9 cellular contexts compared by ENCODE assay signal in the genomic region with DNA sequence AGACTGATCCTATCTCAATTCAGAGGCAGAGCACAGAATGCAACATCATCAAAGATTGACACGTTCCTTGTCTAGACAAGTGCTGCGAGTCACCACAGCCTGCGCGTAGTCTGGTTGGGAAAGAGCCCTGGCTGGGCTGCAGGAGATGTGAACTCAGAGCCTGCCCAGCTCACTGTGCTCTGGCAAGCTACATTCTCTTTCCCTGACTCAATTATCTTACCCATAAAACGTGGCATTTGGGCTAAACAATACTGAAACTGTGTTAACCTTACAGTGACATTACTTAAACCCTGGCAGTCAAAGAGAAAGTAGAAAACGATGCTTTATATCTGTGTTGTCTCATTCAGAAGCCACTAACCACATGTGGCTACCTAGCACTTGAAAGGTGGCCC. TPM values are rescaled to one million over a fixed set of nuclear protein-coding genes. Genes with fewer than 3 reads are reported as not detected.
DNase-seq lines count a peak whose midpoint lies in the region; ATAC-seq, FAIRE-seq and TF ChIP-seq lines count a peak whose summit lies in the region.
"Had no signal": no experiment of that assay in that cellular context is flagged by ENCODE, and none has a peak within 500 bp of the region (broad histone marks: within the 10 kb centered on the region; RNA-seq: fewer than 3 reads in every experiment).

No MANE protein-coding gene starts in this region.

- H3K4me2 ChIP-seq in neural progenitor cell (no peak overlapping the region), HepG2 (ENCODE audit: low read depth, low read length) (no peak overlapping the region)

- H3K4me1 ChIP-seq in ACC112 (ENCODE audit: control insufficient read depth, insufficient read depth, low read length, unreplicated experiment) (peaks cover 14% of the 10 kb centered on the region), neural progenitor cell (no peaks in the 10 kb centered on the region), upper lobe of right lung (no peaks in the 10 kb centered on the region), HepG2 (ENCODE audit: insufficient read depth, low read length) (no peaks in the 10 kb centered on the region)

- TF ChIP-seq EP300 in HepG2 (IDR thresholded peaks at IDR 0.05; ENCODE audit: low read depth in 2 of 2, low read length in 2 of 2): no peak
- no peak for TF ChIP-seq EP300 in HepG2 (CRISPR knock-in tag; IDR thresholded peaks at IDR 0.05; ENCODE audit: borderline replicate concordance)

- TF ChIP-seq POLR2A in HepG2 (IDR thresholded peaks at IDR 0.05; ENCODE audit: insufficient read depth in 1 of 2, low read depth in 2 of 2, low read length in 2 of 2): no peak

- no peak for FAIRE-seq in HepG2 (lab: Jason Lieb, UNC)

- no peak for ATAC-seq in upper lobe of right lung
- no peak for ATAC-seq in HepG2
- no peak for ATAC-seq in WTC11

- H3K36me3 Mint-ChIP-seq in neural progenitor cell (no peaks in the 10 kb centered on the region), WTC11 (no peaks in the 10 kb centered on the region)

- no peak for TF ChIP-seq RAD21 in HepG2 (CRISPR knock-in tag; IDR thresholded peaks at IDR 0.05)

- H3K9ac ChIP-seq in neural progenitor cell (no peak overlapping the region), HepG2 (ENCODE audit: insufficient read depth, low read depth, low read length) (no peak overlapping the region)

- H3K9me3 ChIP-seq in neural progenitor cell (ENCODE audit: low read depth) (no peaks in the 10 kb centered on the region), upper lobe of right lung (no peaks in the 10 kb centered on the region), HepG2 (ENCODE audit: low read length) (no peaks in the 10 kb centered on the region)
- H3K9me3 ChIP-seq: spleen had no signal

- H3K36me3 ChIP-seq in ACC112 (ENCODE audit: insufficient read depth, low read length): no peaks in the 10 kb centered on the region
- H3K36me3 ChIP-seq in neural progenitor cell: no peaks in the 10 kb centered on the region
- H3K36me3 ChIP-seq in upper lobe of right lung: no peaks in the 10 kb centered on the region
- no peaks in the 10 kb centered on the region for H3K36me3 ChIP-seq in HepG2 (replicated peaks in 1 of 2; ENCODE audit: control insufficient read depth in 1 of 2, insufficient read depth in 2 of 2, low read length in 2 of 2)
- H3K36me3 ChIP-seq: spleen had no signal

- no peak overlapping the region for H3K27ac Mint-ChIP-seq in neural progenitor cell
- H3K27ac Mint-ChIP-seq in WTC11: no peak overlapping the region

- BruUV-seq in HepG2 (replicated peaks; lab: Mats Ljungman, UMichigan): no TSS peak

- H3K27ac ChIP-seq in ACC112 (ENCODE audit: low read depth, low read length): peak overlapping the region; percentile 78
- H3K27ac ChIP-seq in neural progenitor cell: no peak overlapping the region
- no peak overlapping the region for H3K27ac ChIP-seq in upper lobe of right lung
- no peak overlapping the region for H3K27ac ChIP-seq in HepG2 (ENCODE audit: extremely low read length, insufficient read depth, low read length)
- H3K27ac ChIP-seq: spleen had no signal

- H4K20me1 ChIP-seq in neural progenitor cell (ENCODE audit: low read depth) (no peaks in the 10 kb centered on the region), HepG2 (ENCODE audit: insufficient read depth, low read length) (no peaks in the 10 kb centered on the region)

- CTCF ChIA-PET in HepG2 (lab: Yijun Ruan, JAX; ENCODE audit: low intra/inter-chr PET ratio, low total read pairs): no interaction called here
- CTCF ChIA-PET in WTC11 (lab: Charles Lee): interaction anchor here (1.2 kb wide), 1 partner anchor 186 kb away, joined by 6 read pairs; no protein-coding TSS in a partner anchor

- H3K9me3 Mint-ChIP-seq in neural progenitor cell (peaks cover 9% of the 10 kb centered on the region), WTC11 (no peaks in the 10 kb centered on the region; the same call in 1 of the 2 replicates)

- H3K27me3 ChIP-seq in ACC112 (ENCODE audit: insufficient read depth, low read length) (peaks cover 4% of the 10 kb centered on the region; the same call in 1 of the 2 replicates), neural progenitor cell (no peaks in the 10 kb centered on the region), upper lobe of right lung (no peaks in the 10 kb centered on the region), HepG2 (ENCODE audit: control insufficient read depth in 1 of 2, insufficient read depth in 2 of 2, low read length in 2 of 2) (peaks cover 0 to 13% of the 10 kb centered on the region in 2 experiments; a peak in 2 of 5 replicates)
- H3K27me3 ChIP-seq: spleen had no signal

- POLR2A ChIA-PET in HepG2 (lab: Yijun Ruan, JAX) (no interaction called here), WTC11 (lab: Charles Lee) (no interaction called here)

- no peaks in the 10 kb centered on the region for H3F3A ChIP-seq in neural progenitor cell (ENCODE audit: low read depth)

- peaks cover 28% of the 10 kb centered on the region for H3K4me1 Mint-ChIP-seq in neural progenitor cell
- H3K4me1 Mint-ChIP-seq in WTC11: no peaks in the 10 kb centered on the region

- WGBS in HepG2 (ENCODE audit: low lambda C conversion rate): 7% methylated on average over 6 of the region's 6 CpGs

- H3K79me2 ChIP-seq in ACC112 (ENCODE audit: control insufficient read depth, insufficient read depth, low read length, unreplicated experiment) (no peaks in the 10 kb centered on the region), neural progenitor cell (ENCODE audit: low read depth) (no peaks in the 10 kb centered on the region), HepG2 (ENCODE audit: insufficient read depth, low read length) (no peaks in the 10 kb centered on the region)

- intact Hi-C loops in upper lobe of right lung (cut with DNase I): no loop called here
- intact Hi-C loops in HepG2 (cut with micrococcal nuclease; ENCODE audit: unreplicated experiment): no loop called here

- H3K4me3 ChIP-seq in ACC112 (ENCODE audit: low read depth, low read length) (peak overlapping the region; percentile 18; the same call in 1 of the 2 replicates), neural progenitor cell (no peak overlapping the region), upper lobe of right lung (no peak overlapping the region), HepG2 (replicated peaks in 1 of 3; ENCODE audit: insufficient read depth in 1 of 3, low read depth in 2 of 3, low read length in 3 of 3) (no peak overlapping the region)
- H3K4me3 ChIP-seq: spleen had no signal

- no peak overlapping the region for H3K4me3 Mint-ChIP-seq in neural progenitor cell
- H3K4me3 Mint-ChIP-seq in WTC11: no peak overlapping the region

- in situ Hi-C loops in HepG2 (cut with HindIII; ENCODE audit: extremely low pct_ligation_motif_present, low pct_unique_long_range_greater_than_20kb): no loop called here

- H3K27me3 Mint-ChIP-seq in neural progenitor cell (ENCODE audit: insufficient read depth, low read depth) (peaks cover 11% of the 10 kb centered on the region), WTC11 (ENCODE audit: low read depth) (no peaks in the 10 kb centered on the region; the same call in 1 of the 2 replicates)

- TF ChIP-seq CTCF in neural progenitor cell (IDR thresholded peaks at IDR 0.05) (no peak), upper lobe of right lung (IDR thresholded peaks at IDR 0.05) (no peak), HepG2 (CRISPR knock-in tag; IDR thresholded peaks at IDR 0.05) (no peak), WTC11 (IDR thresholded peaks at IDR 0.05) (no peak)

- H2AFZ ChIP-seq in ACC112 (ENCODE audit: low read length, unreplicated experiment) (no peak overlapping the region), neural progenitor cell (replicated peaks) (no peak overlapping the region), HepG2 (ENCODE audit: low read length) (no peak overlapping the region)

- peak; percentile 15 for DNase-seq in LoVo (ENCODE audit: low spot score)
- peak; percentile 13 for DNase-seq in activated naive CD8-positive, alpha-beta T cell treated with anti-CD3 and anti-CD28 coated beads, Interleukin-2, amount 50 U/mL, for 16 hours (ENCODE audit: low read depth, low spot score)
- peak; percentile 80 for DNase-seq in myocyte (ENCODE audit: low read depth)
- DNase-seq in neural progenitor cell (ENCODE audit: low spot score): no peak
- no peak for DNase-seq in upper lobe of right lung
- DNase-seq in HepG2 (ENCODE audit: low spot score): no peak
- no peak for DNase-seq in WTC11 (ENCODE audit: low spot score)
- DNase-seq: spleen had no signal

TF ChIP-seq in WTC11, 78 proteins besides CTCF, POLR2A, EP300 and RAD21 (continues in another document):
- no peak for TF ChIP-seq ATF1 (CRISPR knock-in tag; IDR thresholded peaks at IDR 0.05)

RNA-seq across cellular contexts. Expression of a gene that starts 55.5 kb away (rescaled TPM):
- total RNA-seq in myocyte (23.0 and 34.6 TPM in 2 replicates), neural progenitor cell (ENCODE audit: low replicate concordance) (20.2 and 22.6 TPM in 2 replicates), upper lobe of right lung (38.3 TPM), HepG2 (2016; rRNA removed; fragmentation: Illumina TruSeq; extraction: Trizol) (0.09 and 0.10 TPM in 2 replicates), WTC11 (2021) (17.5 to 35.5 TPM (median 22.9 TPM) in 3 replicates)
- 19.7 TPM for polyA plus RNA-seq in myocyte (2012)
- total RNA-seq in HepG2 (2016; cell fraction: cytosol; rRNA removed; fragmentation: Illumina TruSeq; extraction: Trizol; ENCODE audit: low read depth): not detected in 2 replicates
- 0.15 TPM in 1 of 2 replicates, not detected in the other for total RNA-seq in HepG2 (2016; cell fraction: insoluble cytoplasmic fraction; rRNA removed; fragmentation: Illumina TruSeq; extraction: Trizol)
- 0.06 and 0.14 TPM in 2 replicates for total RNA-seq in HepG2 (2016; cell fraction: membrane; rRNA removed; fragmentation: Illumina TruSeq; extraction: Trizol)
- 0.16 and 0.31 TPM in 2 replicates for total RNA-seq in HepG2 (2016; cell fraction: nucleus; rRNA removed; fragmentation: Illumina TruSeq; extraction: Trizol)
- polyA plus RNA-seq in HepG2 (2011; rRNA removed): 0.26 and 0.40 TPM in 2 replicates
- 0.15 and 0.25 TPM in 2 replicates for polyA plus RNA-seq in HepG2 (2011; cell fraction: cytosol; rRNA removed)
- polyA plus RNA-seq in HepG2 (2011; cell fraction: nucleus; rRNA removed): 0.64 and 1.00 TPM in 2 replicates
- polyA plus RNA-seq in HepG2 (2012): 1.1 and 3.9 TPM in 2 replicates
- not detected in 2 replicates for polyA plus RNA-seq in HepG2 (2016; cell fraction: cytosol; fragmentation: Illumina TruSeq; extraction: Trizol; ENCODE audit: low read depth)
- 0.08 and 0.19 TPM in 2 replicates for polyA plus RNA-seq in HepG2 (2016; cell fraction: insoluble cytoplasmic fraction; fragmentation: Illumina TruSeq; extraction: Trizol; ENCODE audit: low read depth)
- 0.10 TPM in 1 of 2 replicates, not detected in the other for polyA plus RNA-seq in HepG2 (2016; cell fraction: membrane; fragmentation: Illumina TruSeq; extraction: Trizol; ENCODE audit: low read depth)
- polyA plus RNA-seq in HepG2 (2016; cell fraction: nucleus; fragmentation: Illumina TruSeq; extraction: Trizol; ENCODE audit: insufficient read depth, low read depth): 0.23 and 0.30 TPM in 2 replicates
- polyA minus RNA-seq in HepG2 (2011; rRNA and poly(A)+ RNA removed; ENCODE audit: low replicate concordance): 0.28 TPM in 1 of 2 replicates, not detected in the other
- polyA minus RNA-seq in HepG2 (2011; cell fraction: cytosol; rRNA and poly(A)+ RNA removed): 0.26 and 0.30 TPM in 2 replicates
- polyA minus RNA-seq in HepG2 (2011; cell fraction: nucleus; rRNA and poly(A)+ RNA removed): 0.13 and 0.87 TPM in 2 replicates

Comparison
In these comparisons a context has a peak if more than half of its experiments do, and no peak if none do; other contexts are left out.
1. DNase-seq: peak in LoVo (single experiment), activated naive CD8-positive, alpha-beta T cell treated with anti-CD3 and anti-CD28 coated beads, Interleukin-2, amount 50 U/mL, for 16 hours (single experiment) and myocyte (single experiment); none in neural progenitor cell (single experiment), upper lobe of right lung (single experiment), HepG2 (single experiment) and WTC11 (single experiment).
2. RNA of a gene that starts 55.5 kb away (total RNA-seq): 38.3 TPM in upper lobe of right lung (single experiment), 17.5 to 35.5 TPM in WTC11, 23.0 to 34.6 TPM in myocyte and 20.2 to 22.6 TPM in neural progenitor cell; 0.06 to 0.31 TPM in HepG2; every median in the first group is over 10 times any median in the second.